13 cellular contexts compared by ENCODE assay signal in the genomic region with DNA sequence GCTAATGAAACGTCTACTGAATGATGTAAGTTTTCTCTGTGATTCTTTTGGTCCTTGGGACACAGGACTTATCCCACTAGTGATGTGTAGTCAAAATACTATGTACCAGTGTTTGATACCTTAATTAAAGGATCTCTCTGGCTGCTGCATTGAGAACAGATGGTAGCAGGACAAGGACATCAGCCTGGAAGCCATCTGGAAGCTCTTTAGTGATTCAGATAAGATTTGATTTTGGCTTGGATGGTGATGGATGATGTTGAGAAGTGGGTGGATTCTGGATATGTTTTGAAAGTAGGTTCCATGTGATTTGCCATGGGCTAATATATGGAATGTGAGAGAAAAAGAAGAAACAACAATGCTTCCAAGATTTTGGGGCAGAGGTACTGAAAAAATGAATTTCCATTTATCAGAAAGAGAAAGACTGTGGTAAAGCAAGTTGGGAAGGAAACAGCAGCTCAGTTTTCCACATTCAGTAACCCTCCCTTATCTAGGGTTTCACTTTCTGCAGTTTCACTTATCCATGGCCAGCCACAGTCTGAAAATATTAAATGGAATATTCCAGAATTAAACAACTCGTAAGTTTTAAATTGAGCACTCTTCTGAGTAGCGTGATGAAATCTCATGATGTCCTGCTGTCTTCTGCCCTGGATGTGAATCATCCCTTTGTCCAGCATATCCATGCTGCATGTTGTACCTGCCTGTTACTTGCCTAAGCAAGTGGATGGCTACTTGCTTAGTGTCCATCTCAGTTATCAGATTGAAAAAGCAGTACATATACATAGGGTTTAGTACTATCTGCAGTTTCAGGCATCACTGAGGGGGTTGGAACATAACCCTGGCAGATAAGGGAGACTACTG. TPM values are rescaled to one million over a fixed set of nuclear protein-coding genes. Genes with fewer than 3 reads are reported as not detected.
DNase-seq lines count a peak whose midpoint lies in the region; ATAC-seq and TF ChIP-seq lines count a peak whose summit lies in the region.
"Had no signal": no experiment of that assay in that cellular context is flagged by ENCODE, and none has a peak within 500 bp of the region (broad histone marks: within the 10 kb centered on the region; RNA-seq: fewer than 3 reads in every experiment).

No MANE protein-coding gene starts in this region.

- peak overlapping the region; percentile 60 for H3K4me3 Mint-ChIP-seq in activated naive CD4-positive, alpha-beta T cell treated with anti-CD3 and anti-CD28 coated beads, Interleukin-2, amount 50 U/mL, for 24 hours
- no peak overlapping the region for H3K4me3 Mint-ChIP-seq in activated naive CD8-positive, alpha-beta T cell treated with anti-CD3 and anti-CD28 coated beads, Interleukin-2, amount 10 ng/mL, durations not matched to agents 7 days and 5 days

- H3K27me3 Mint-ChIP-seq in activated naive CD4-positive, alpha-beta T cell treated with anti-CD3 and anti-CD28 coated beads, Interleukin-2, amount 50 U/mL, for 24 hours: no peaks in the 10 kb centered on the region
- no peaks in the 10 kb centered on the region for H3K27me3 Mint-ChIP-seq in activated naive CD8-positive, alpha-beta T cell treated with anti-CD3 and anti-CD28 coated beads, Interleukin-2, amount 10 ng/mL, durations not matched to agents 7 days and 5 days

- 62 to 82% (median 77%) methylated on average over 3 of the region's 3 CpGs for WGBS in spleen, 5 donors

- no peak for TF ChIP-seq CTCF in spleen (IDR thresholded peaks at IDR 0.05 in 8 of 11, conservative IDR thresholded peaks at IDR 0.05 in 3 of 11)
- no peak for TF ChIP-seq CTCF in omental fat pad (IDR thresholded peaks at IDR 0.05)

- no peak for TF ChIP-seq POLR2A in spleen (IDR thresholded peaks at IDR 0.05)

- intact Hi-C loops in spleen (cut with DNase I; ENCODE audit: low total_unique reads): no loop called here

- no peak for DNase-seq in activated naive CD4-positive, alpha-beta T cell (lab: John Stamatoyannopoulos, UW)
- DNase-seq in NCI-H82 treated with DMSO at 0.1 percent for 48 hours (lab: John Stamatoyannopoulos, UW; ENCODE audit: unreplicated experiment): peak; percentile 79
- no peak for DNase-seq in activated naive CD8-positive, alpha-beta T cell treated with anti-CD3 and anti-CD28 coated beads, Interleukin-2, amount 10 ng/mL, durations not matched to agents 7 days and 5 days
- no peak for DNase-seq in spleen
- no peak for DNase-seq in NCI-H1105 treated with DMSO at 0.1 percent for 48 hours (lab: John Stamatoyannopoulos, UW)
- DNase-seq in omental fat pad (ENCODE audit: low spot score): no peak
- DNase-seq in COLO668 (lab: John Stamatoyannopoulos, UW; ENCODE audit: unreplicated experiment): no peak
- DNase-seq: erythroblast; NCI-H146; sigmoid colon; stimulated activated CD4-positive, alpha-beta T cell treated with anti-CD3 and anti-CD28 coated beads, Interleukin-1b, Interleukin-23, amount 100 ng/mL, for 48 hours had no signal

- H3K4me3 ChIP-seq in spleen: no peak overlapping the region
- H3K4me3 ChIP-seq: sigmoid colon had no signal

- ATAC-seq in activated naive CD8-positive, alpha-beta T cell treated with anti-CD3 and anti-CD28 coated beads, Interleukin-2, amount 10 ng/mL, durations not matched to agents 7 days and 5 days (ENCODE audit: low read depth): no peak
- ATAC-seq in omental fat pad (ENCODE audit: low FRiP score): no peak

- H3K36me3 ChIP-seq in spleen: no peaks in the 10 kb centered on the region
- H3K36me3 ChIP-seq: sigmoid colon had no signal

- H3K27ac ChIP-seq in spleen: peak overlapping the region in 5 of 8 donors; percentile 22 to 59 (median 48)
- H3K27ac ChIP-seq: sigmoid colon had no signal

- peaks cover 12% of the 10 kb centered on the region for H3K36me3 Mint-ChIP-seq in activated naive CD4-positive, alpha-beta T cell treated with anti-CD3 and anti-CD28 coated beads, Interleukin-2, amount 50 U/mL, for 24 hours
- peaks cover 48% of the 10 kb centered on the region for H3K36me3 Mint-ChIP-seq in activated naive CD8-positive, alpha-beta T cell treated with anti-CD3 and anti-CD28 coated beads, Interleukin-2, amount 10 ng/mL, durations not matched to agents 7 days and 5 days

- no peaks in the 10 kb centered on the region for H3K9me3 Mint-ChIP-seq in activated naive CD4-positive, alpha-beta T cell treated with anti-CD3 and anti-CD28 coated beads, Interleukin-2, amount 50 U/mL, for 24 hours
- no peaks in the 10 kb centered on the region for H3K9me3 Mint-ChIP-seq in activated naive CD8-positive, alpha-beta T cell treated with anti-CD3 and anti-CD28 coated beads, Interleukin-2, amount 10 ng/mL, durations not matched to agents 7 days and 5 days

- no peaks in the 10 kb centered on the region for H3K9me3 ChIP-seq in spleen
- H3K9me3 ChIP-seq: sigmoid colon had no signal

- H3K4me1 Mint-ChIP-seq in activated naive CD4-positive, alpha-beta T cell treated with anti-CD3 and anti-CD28 coated beads, Interleukin-2, amount 50 U/mL, for 24 hours: peaks cover 63% of the 10 kb centered on the region
- peaks cover 30% of the 10 kb centered on the region for H3K4me1 Mint-ChIP-seq in activated naive CD8-positive, alpha-beta T cell treated with anti-CD3 and anti-CD28 coated beads, Interleukin-2, amount 10 ng/mL, durations not matched to agents 7 days and 5 days

- no peaks in the 10 kb centered on the region for H3K27me3 ChIP-seq in spleen (replicated peaks in 1 of 7)
- H3K27me3 ChIP-seq: sigmoid colon had no signal

- POLR2A ChIA-PET in activated naive CD8-positive, alpha-beta T cell treated with anti-CD3 and anti-CD28 coated beads, Interleukin-2, amount 10 ng/mL, durations not matched to agents 7 days and 5 days (lab: Charles Lee): interaction anchor here (1.4 kb wide), 1 partner anchor 15 kb away, joined by 4 read pairs; no protein-coding TSS in a partner anchor

- H3K27ac Mint-ChIP-seq in activated naive CD4-positive, alpha-beta T cell treated with anti-CD3 and anti-CD28 coated beads, Interleukin-2, amount 50 U/mL, for 24 hours: peak overlapping the region; percentile 98
- peak overlapping the region; percentile 45 for H3K27ac Mint-ChIP-seq in activated naive CD8-positive, alpha-beta T cell treated with anti-CD3 and anti-CD28 coated beads, Interleukin-2, amount 10 ng/mL, durations not matched to agents 7 days and 5 days

- H3K4me1 ChIP-seq in spleen: peaks cover 2 to 37% (median 13%) of the 10 kb centered on the region in 6 donors
- H3K4me1 ChIP-seq: sigmoid colon had no signal

RNA-seq across cellular contexts. Expression of gene CD38, which starts 15.6 kb away (rescaled TPM):
- 100 to 1,000 TPM in 1 of 2 experiments, 10 to 100 TPM in 1; 99.9 to 110 TPM for total RNA-seq in activated naive CD8-positive, alpha-beta T cell treated with anti-CD3 and anti-CD28 coated beads, Interleukin-2, amount 10 ng/mL, durations not matched to agents 7 days and 5 days
- total RNA-seq in spleen: 10 to 100 TPM; 45.1 to 92.9 (median 62.7) TPM
- 1 to 10 TPM; 4.9 to 9.5 (median 5.8) TPM for polyA plus RNA-seq in spleen
- 10 to 100 TPM in 1 of 4 donors, 1 to 10 TPM in 3; 7.3 to 13.9 (median 9.2) TPM for total RNA-seq in omental fat pad
- total RNA-seq: bronchial epithelial cell had no signal
